ENCODE assay signal across 1 cellular context in genomic region chr20:34621383-34622367, GRCh38.
TF ChIP-seq lines count a peak whose summit lies in the region.

No MANE protein-coding gene starts in this region.

TF ChIP-seq in HepG2, 621 proteins besides CTCF, POLR2A, EP300 and RAD21 (continued from another document):
- TF ChIP-seq ZBTB40 (IDR thresholded peaks at IDR 0.05) (no peak; the same call in 1 of the 2 replicates), ZBTB40 (CRISPR knock-in tag; IDR thresholded peaks at IDR 0.05) (no peak; the same call in 1 of the 2 replicates), ZFP62 (CRISPR knock-in tag; IDR thresholded peaks at IDR 0.05) (no peak), ZZZ3 (CRISPR knock-in tag; IDR thresholded peaks at IDR 0.05; ENCODE audit: borderline replicate concordance) (peak; percentile 38; the same call in 1 of the 2 replicates), RAD51 (IDR thresholded peaks at IDR 0.05; ENCODE audit: borderline replicate concordance) (no peak), ZMYM3 (CRISPR knock-in tag; IDR thresholded peaks at IDR 0.05) (peak; percentile 83), ZNF709 (CRISPR knock-in tag; IDR thresholded peaks at IDR 0.05) (peak; percentile 57; the same call in 1 of the 2 replicates), GATA4 (IDR thresholded peaks at IDR 0.05; ENCODE audit: borderline replicate concordance, low read depth) (peak; percentile 89), ZNF766 (CRISPR knock-in tag; IDR thresholded peaks at IDR 0.05; ENCODE audit: borderline replicate concordance) (peak; percentile 96), GPN1 (CRISPR knock-in tag; IDR thresholded peaks at IDR 0.05; ENCODE audit: borderline replicate concordance) (no peak), ZBTB7B (CRISPR knock-in tag; IDR thresholded peaks at IDR 0.05) (peak; percentile 91), ZNF616 (CRISPR knock-in tag; IDR thresholded peaks at IDR 0.05; ENCODE audit: low read depth) (0 out of 2 replicates have a peak, but pooled peaks have one; percentile 17), ZNF251 (CRISPR knock-in tag; IDR thresholded peaks at IDR 0.05) (peak; percentile 93; the same call in 1 of the 2 replicates), GATAD2A (CRISPR knock-in tag; IDR thresholded peaks at IDR 0.05) (peak; percentile 100), DDIT3 (CRISPR knock-in tag; IDR thresholded peaks at IDR 0.05) (peak; percentile 48; the same call in 1 of the 2 replicates), BRCA1 (CRISPR knock-in tag; IDR thresholded peaks at IDR 0.05) (peak; percentile 96; the same call in 1 of the 2 replicates), HOMEZ (CRISPR knock-in tag; IDR thresholded peaks at IDR 0.05; ENCODE audit: low read depth) (peak; percentile 86; the same call in 1 of the 2 replicates), YEATS4 (CRISPR knock-in tag; IDR thresholded peaks at IDR 0.05; ENCODE audit: borderline replicate concordance) (peak; percentile 91), CBX2 (IDR thresholded peaks at IDR 0.05; ENCODE audit: low read depth, low read length) (no peak), CBX2 (CRISPR knock-in tag; IDR thresholded peaks at IDR 0.05; ENCODE audit: low read depth) (peak; percentile 71; the same call in 1 of the 2 replicates), ZNF572 (CRISPR knock-in tag; IDR thresholded peaks at IDR 0.05) (no peak), THAP11 (CRISPR knock-in tag; IDR thresholded peaks at IDR 0.05) (peak; percentile 78; the same call in 1 of the 2 replicates), ZNF879 (CRISPR knock-in tag; IDR thresholded peaks at IDR 0.05) (0 out of 2 replicates have a peak, but pooled peaks have one; percentile 35), CSRNP1 (CRISPR knock-in tag; IDR thresholded peaks at IDR 0.05) (peak; percentile 81), FOXP1 (IDR thresholded peaks at IDR 0.05) (peak; percentile 100), FOXP1 (CRISPR knock-in tag; IDR thresholded peaks at IDR 0.05) (peak; percentile 99), ERF (CRISPR knock-in tag; IDR thresholded peaks at IDR 0.05) (peak; percentile 98), ZEB1 (IDR thresholded peaks at IDR 0.05; ENCODE audit: insufficient replicate concordance, low read depth) (peak; percentile 100), MAFK (conservative IDR thresholded peaks at IDR 0.05 in 1 of 2, IDR thresholded peaks at IDR 0.05 in 1 of 2; ENCODE audit: low read length in 2 of 2) (peak; percentile 53 to 55), MZF1 (CRISPR knock-in tag; IDR thresholded peaks at IDR 0.05; ENCODE audit: borderline replicate concordance) (no peak), TMF1 (CRISPR knock-in tag; IDR thresholded peaks at IDR 0.05; ENCODE audit: low read depth) (no peak; the same call in 1 of the 2 replicates), TBX3 (IDR thresholded peaks at IDR 0.05; ENCODE audit: borderline replicate concordance) (peak; percentile 99), CEBPB (IDR thresholded peaks at IDR 0.05; ENCODE audit: borderline replicate concordance, low read depth, low read length) (peak; percentile 94), ZNF280D (CRISPR knock-in tag; IDR thresholded peaks at IDR 0.05) (peak; percentile 78)
